20 cellular contexts compared by ENCODE assay signal in the genomic region with DNA sequence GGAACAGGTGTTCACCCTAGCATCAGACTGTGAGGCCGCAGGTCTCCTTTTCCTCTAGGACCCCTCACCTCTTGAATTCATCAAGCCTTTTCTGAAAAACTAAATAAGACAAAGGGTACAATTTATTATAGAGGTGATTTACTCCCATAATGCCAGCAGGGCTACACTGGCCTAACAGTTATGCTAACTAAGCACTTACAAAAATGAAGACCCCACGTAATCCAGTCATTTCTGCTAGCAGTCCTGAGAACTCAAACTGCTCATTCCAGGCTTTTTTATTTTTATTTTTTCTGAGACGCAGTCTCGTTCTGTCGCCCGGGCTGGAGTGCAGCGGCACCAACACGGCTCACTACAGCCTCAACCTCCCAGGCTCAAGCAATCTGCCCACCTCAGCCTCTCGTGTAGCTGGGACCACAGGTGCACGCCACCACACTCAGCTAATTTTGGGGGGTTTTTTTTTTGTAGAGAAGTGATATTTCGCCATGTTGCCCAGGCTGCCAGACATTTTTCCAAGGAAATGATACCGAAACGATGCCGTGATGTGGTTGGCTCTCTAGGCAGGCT. TPM values are rescaled to one million over a fixed set of nuclear protein-coding genes. Genes with fewer than 3 reads are reported as not detected.
A peak's percentile ranks its signal among the peaks of the same experiment; 100 is the strongest.
DNase-seq lines count a peak whose midpoint lies in the region; ATAC-seq and TF ChIP-seq lines count a peak whose summit lies in the region.
"Had no signal": no experiment of that assay in that cellular context is flagged by ENCODE, and none has a peak within 500 bp of the region (broad histone marks: within the 10 kb centered on the region; RNA-seq: fewer than 3 reads in every experiment).

No MANE protein-coding gene starts in this region.

- no peak overlapping the region for H3K4me3 ChIP-seq in DND-41 (ENCODE audit: low read depth in 1 of 2, low read length in 2 of 2)
- H3K4me3 ChIP-seq in coronary artery: no peak overlapping the region
- H3K4me3 ChIP-seq: MG63, ovary had no signal

- peaks cover 21% of the 10 kb centered on the region for H3K36me3 Mint-ChIP-seq in mesothelial cell of epicardium

- no peak for DNase-seq in DND-41
- no peak for DNase-seq in coronary artery (ENCODE audit: low spot score)
- no peak for DNase-seq in mesothelial cell of epicardium (ENCODE audit: low spot score in 2 of 2, unreplicated experiment in 2 of 2)
- no peak for DNase-seq in activated gamma-delta T cell treated with Interleukin-2 at 50 U/mL for 16 hours
- DNase-seq in NCI-H82 (lab: John Stamatoyannopoulos, UW): no peak
- no peak for DNase-seq in NCI-H226
- no peak for DNase-seq in SKM-1 (lab: John Stamatoyannopoulos, UW; ENCODE audit: unreplicated experiment)
- DNase-seq: activated CD4-positive, alpha-beta T cell treated with anti-CD3 and anti-CD28 coated beads, Interleukin-2, amount 50 U/mL, for 1 hour; activated naive CD4-positive, alpha-beta T cell treated with anti-CD3 and anti-CD28 coated beads, Interleukin-2, amount 50 U/mL, for 16 hours; CD8-positive, alpha-beta memory T cell; MG63; NCI-H1694; ovary; RPMI8226; stimulated activated CD4-positive, alpha-beta T cell treated with anti-CD3 and anti-CD28 coated beads, Interleukin-4, amount 100 ng/mL, for 1 hour; substantia nigra had no signal

- no peaks in the 10 kb centered on the region for H4K20me1 ChIP-seq in DND-41 (ENCODE audit: insufficient read depth, low read length)

- H3K27ac ChIP-seq in DND-41 (ENCODE audit: low read length) (0 out of 2 replicates have a peak overlapping the region, but pooled peaks have one; percentile 11), coronary artery (peak overlapping the region; percentile 63 to 86), temporal lobe (ENCODE audit: low read depth, low read length) (peak overlapping the region; percentile 28)

- H3K4me2 ChIP-seq in DND-41 (ENCODE audit: insufficient read depth, low read length): no peak overlapping the region

- no peaks in the 10 kb centered on the region for H3K27me3 Mint-ChIP-seq in mesothelial cell of epicardium (ENCODE audit: low read depth)
- H3K27me3 Mint-ChIP-seq: CD8-positive, alpha-beta memory T cell had no signal

- H2AFZ ChIP-seq in DND-41 (ENCODE audit: low read depth, low read length): no peak overlapping the region

- H3K9ac ChIP-seq in DND-41 (ENCODE audit: low read depth, low read length): no peak overlapping the region; the same call in 1 of the 2 replicates

- no peaks in the 10 kb centered on the region for H3K4me1 ChIP-seq in DND-41 (ENCODE audit: insufficient read depth, low read length)

- no peak overlapping the region for H3K4me3 Mint-ChIP-seq in mesothelial cell of epicardium
- H3K4me3 Mint-ChIP-seq: CD8-positive, alpha-beta memory T cell had no signal

- no peaks in the 10 kb centered on the region for H3K27me3 ChIP-seq in DND-41 (ENCODE audit: insufficient read depth, low read length, poor library complexity)
- H3K27me3 ChIP-seq: MG63, ovary had no signal

- peaks cover 4% of the 10 kb centered on the region; the same call in 1 of the 2 replicates for H3K79me2 ChIP-seq in DND-41 (ENCODE audit: insufficient read depth, low read length)

- no peak for TF ChIP-seq CTCF in DND-41 (IDR thresholded peaks at IDR 0.05; ENCODE audit: borderline replicate concordance, extremely low read depth, low read length, poor library complexity, severe bottlenecking)
- no peak for TF ChIP-seq CTCF in coronary artery (IDR thresholded peaks at IDR 0.05)
- no peak for TF ChIP-seq CTCF in mesothelial cell of epicardium (IDR thresholded peaks at IDR 0.05; ENCODE audit: unreplicated experiment)

- peaks cover 86% of the 10 kb centered on the region for H3K36me3 ChIP-seq in DND-41 (ENCODE audit: insufficient read depth, low read length)
- H3K36me3 ChIP-seq: ovary had no signal

- peaks cover 42% of the 10 kb centered on the region for H3K4me1 Mint-ChIP-seq in mesothelial cell of epicardium

- H3K27ac Mint-ChIP-seq in mesothelial cell of epicardium: peak overlapping the region; percentile 99

- H3K9me3 Mint-ChIP-seq in mesothelial cell of epicardium: no peaks in the 10 kb centered on the region
- H3K9me3 Mint-ChIP-seq: CD8-positive, alpha-beta memory T cell had no signal

- no peak for ATAC-seq in DND-41 (ENCODE audit: insufficient read depth, low read depth)
- ATAC-seq: left lobe of liver had no signal

- H3K9me3 ChIP-seq in DND-41 (ENCODE audit: insufficient read depth, low read length, severe bottlenecking): no peaks in the 10 kb centered on the region
- H3K9me3 ChIP-seq: MG63, ovary had no signal

RNA-seq across cellular contexts. Expression of a gene that starts 14.2 kb away (rescaled TPM):
- total RNA-seq in mesothelial cell of epicardium (86.3 to 92.4 TPM (median 89.2 TPM) in 3 replicates), temporal lobe (7.6 TPM)

RNA-seq across cellular contexts. Expression of a gene that starts 22.5 kb away (rescaled TPM):
- total RNA-seq in mesothelial cell of epicardium (0.35 to 0.79 TPM (median 0.38 TPM) in 3 replicates), temporal lobe (0.74 TPM)
- total RNA-seq: H1, skeletal muscle tissue had no signal

RNA-seq across cellular contexts. Expression of a gene that starts 41.4 kb away (rescaled TPM):
- total RNA-seq in mesothelial cell of epicardium: 23.2 to 25.2 TPM (median 24.5 TPM) in 3 replicates
- 19.7 TPM for total RNA-seq in temporal lobe

RNA-seq across cellular contexts. Expression of a gene that starts 41.7 kb away (rescaled TPM):
- total RNA-seq in mesothelial cell of epicardium (21.5 to 27.4 TPM (median 23.4 TPM) in 3 replicates), temporal lobe (10.3 TPM)

Comparison
In these comparisons a context has a peak if more than half of its experiments do, and no peak if none do; other contexts are left out.
1. H3K27ac ChIP-seq: peak in every context shown above with its lines; median percentile 74 in coronary artery; 28 in temporal lobe; 11 in DND-41.
2. RNA of a gene that starts 14.2 kb away (total RNA-seq): 86.3 to 92.4 TPM in mesothelial cell of epicardium; 7.6 TPM in temporal lobe (single experiment); every median in the first group is over 10 times any median in the second.